ENCODE assay signal across 9 cellular contexts in the genomic region with DNA sequence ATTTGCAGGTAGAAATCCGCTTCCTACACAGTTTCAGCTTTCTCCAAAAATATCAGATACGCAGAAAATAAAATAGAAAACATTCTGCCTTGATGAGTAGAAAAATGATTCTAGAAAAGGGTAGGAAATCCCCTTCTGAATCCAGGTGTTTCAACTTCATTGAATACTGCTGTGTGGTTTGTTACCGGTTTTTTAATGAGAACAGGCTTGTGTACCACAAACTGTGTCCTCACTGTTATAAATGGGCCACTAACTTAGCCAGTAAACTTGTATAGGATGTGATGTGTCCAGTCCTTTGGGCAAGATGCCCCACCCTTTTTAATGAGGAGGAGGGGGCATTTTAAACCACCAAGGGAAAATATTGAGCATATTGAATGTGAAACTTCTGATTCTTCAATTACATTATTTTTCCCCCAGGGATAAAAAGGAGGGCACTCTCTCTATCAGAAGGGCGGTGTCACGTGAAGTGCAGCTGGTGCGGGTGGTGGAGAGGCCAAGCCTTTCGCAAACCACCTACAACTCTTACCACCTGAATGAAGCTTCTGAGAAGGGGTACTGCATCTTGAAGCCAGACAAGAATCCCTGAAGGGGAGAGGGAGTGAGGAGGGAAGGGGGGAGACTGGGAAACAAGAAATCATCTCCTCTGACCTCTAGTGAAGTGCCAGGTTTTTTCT. TPM values are rescaled to one million over a fixed set of nuclear protein-coding genes. Genes with fewer than 3 reads are reported as not detected.
DNase-seq lines count a peak whose midpoint lies in the region; ATAC-seq and TF ChIP-seq lines count a peak whose summit lies in the region.
"Had no signal": no experiment of that assay in that cellular context is flagged by ENCODE, and none has a peak within 500 bp of the region (broad histone marks: within the 10 kb centered on the region; RNA-seq: fewer than 3 reads in every experiment).

No MANE protein-coding gene starts in this region.

- H3K27ac ChIP-seq in CD4-positive, alpha-beta T cell (ENCODE audit: low read depth, low read length): no peak overlapping the region
- H3K27ac ChIP-seq in SJCRH30: peak overlapping the region; percentile 69
- H3K27ac ChIP-seq in foreskin keratinocyte: no peak overlapping the region

- H3K27ac Mint-ChIP-seq in CD4-positive, alpha-beta T cell: no peak overlapping the region

- H3K9me3 Mint-ChIP-seq in CD4-positive, alpha-beta T cell: no peaks in the 10 kb centered on the region

- TF ChIP-seq CTCF in CD4-positive, alpha-beta T cell (IDR thresholded peaks at IDR 0.05): no peak
- TF ChIP-seq CTCF in foreskin keratinocyte (conservative IDR thresholded peaks at IDR 0.05): no peak

- no peak for DNase-seq in CD4-positive, alpha-beta T cell
- peak in 1 of 2 experiments; percentile 45 for DNase-seq in SJCRH30
- DNase-seq in foreskin keratinocyte: no peak
- DNase-seq in pons (ENCODE audit: low spot score): peak; percentile 74
- DNase-seq in UCSD-AML1 (lab: John Stamatoyannopoulos, UW; ENCODE audit: unreplicated experiment): no peak
- DNase-seq in occipital lobe (lab: John Stamatoyannopoulos, UW): no peak

- POLR2A ChIA-PET in CD4-positive, alpha-beta T cell (lab: Charles Lee): no interaction called here

- CTCF ChIA-PET in CD4-positive, alpha-beta T cell (lab: Charles Lee): no interaction called here

- peak overlapping the region; percentile 76 for H3K4me3 ChIP-seq in SJCRH30

- ATAC-seq in CD4-positive, alpha-beta T cell (ENCODE audit: poor library complexity): no peak
- ATAC-seq in GM18873 (IDR thresholded peaks at IDR 0.05; ENCODE audit: low FRiP score, unreplicated experiment) (peak; percentile 40), HG03025 (IDR thresholded peaks at IDR 0.05; ENCODE audit: low FRiP score, unreplicated experiment) (peak; percentile 31), foreskin keratinocyte (peak; percentile 12)

- H3K4me3 Mint-ChIP-seq in CD4-positive, alpha-beta T cell: peak overlapping the region; percentile 87

- peaks cover 74% of the 10 kb centered on the region for H3K27me3 Mint-ChIP-seq in CD4-positive, alpha-beta T cell

- no peaks in the 10 kb centered on the region for H3K36me3 ChIP-seq in SJCRH30

- no peaks in the 10 kb centered on the region for H3K36me3 Mint-ChIP-seq in CD4-positive, alpha-beta T cell (ENCODE audit: low read depth)

- peaks cover 44% of the 10 kb centered on the region for H3K4me1 Mint-ChIP-seq in CD4-positive, alpha-beta T cell (ENCODE audit: low read depth)

- H3K27me3 ChIP-seq in CD4-positive, alpha-beta T cell (ENCODE audit: control insufficient read depth, insufficient read depth, low read length): peaks cover 60% of the 10 kb centered on the region
- H3K27me3 ChIP-seq in SJCRH30: no peaks in the 10 kb centered on the region
- H3K27me3 ChIP-seq in foreskin keratinocyte: peaks cover 45% of the 10 kb centered on the region

- intact Hi-C loops in CD4-positive, alpha-beta T cell (cut with DNase I, micrococcal nuclease): no loop called here

- H3K4me1 ChIP-seq in SJCRH30 (peaks cover 14% of the 10 kb centered on the region), foreskin keratinocyte (no peaks in the 10 kb centered on the region)

- no peaks in the 10 kb centered on the region for H3K9me3 ChIP-seq in CD4-positive, alpha-beta T cell (ENCODE audit: control insufficient read depth, low read length)
- H3K9me3 ChIP-seq in SJCRH30 (replicated peaks): no peaks in the 10 kb centered on the region

RNA-seq across cellular contexts. Expression of a gene that starts 4.5 kb away (rescaled TPM):
- total RNA-seq in CD4-positive, alpha-beta T cell: not detected
- 3.3 and 4.6 TPM in 2 replicates for total RNA-seq in SJCRH30 (2014; rRNA removed; shearing (Covaris generic))
- total RNA-seq in foreskin keratinocyte (0.03 TPM in 1 of 2 replicates, not detected in the other), occipital lobe (128 TPM)
- not detected in 2 replicates for polyA plus RNA-seq in foreskin keratinocyte
- total RNA-seq: M059J had no signal

Comparison
In these comparisons a context has a peak if more than half of its experiments do, and no peak if none do; other contexts are left out.
1. RNA of a gene that starts 4.5 kb away (total RNA-seq): 128 TPM in occipital lobe (single experiment); 3.3 to 4.6 TPM in SJCRH30, not detected in CD4-positive, alpha-beta T cell and 0.03 TPM in foreskin keratinocyte; every median in the first group is over 10 times any median in the second.